Comparison of ENCODE assay signal across 21 cellular contexts in genomic region chr7:18250133-18250532, GRCh38.
DNase-seq lines count a peak whose midpoint lies in the region; FAIRE-seq and TF ChIP-seq lines count a peak whose summit lies in the region.
"Had no signal": no experiment of that assay in that cellular context is flagged by ENCODE, and none has a peak within 500 bp of the region (broad histone marks: within the 10 kb centered on the region; RNA-seq: fewer than 3 reads in every experiment).

No MANE protein-coding gene starts in this region.

- H2AFZ ChIP-seq in H1 (ENCODE audit: low read length): no peak overlapping the region

- intact Hi-C loops in activated CD4-positive, alpha-beta T cell treated with anti-CD3 and anti-CD28 coated beads, Interleukin-2, amount 10 ng/mL, durations not matched to agents 24 days and 14 days (cut with micrococcal nuclease): no loop called here
- intact Hi-C loops in colonic mucosa (cut with DNase I): no loop called here

- H3K56ac ChIP-seq in H1 (replicated peaks; ENCODE audit: insufficient read length, low read depth, low read length): no peak overlapping the region

- POLR2A ChIA-PET in H1 (lab: Charles Lee; ENCODE audit: partially characterized antibody): no interaction called here

- no peak overlapping the region for H2BK20ac ChIP-seq in H1 (ENCODE audit: low read length)

- no peak overlapping the region for H4K5ac ChIP-seq in H1 (ENCODE audit: insufficient read length, low read depth, low read length)

- TF ChIP-seq CTCF in H1 (IDR thresholded peaks at IDR 0.05; ENCODE audit: control extremely low read depth in 1 of 3, insufficient read depth in 1 of 3, low read depth in 1 of 3, low read length in 3 of 3) (no peak), colonic mucosa (IDR thresholded peaks at IDR 0.05) (no peak)

- H2AK5ac ChIP-seq in H1 (ENCODE audit: low read depth, low read length): no peak overlapping the region

- H3K79me1 ChIP-seq in H1 (ENCODE audit: low read depth, low read length): no peaks in the 10 kb centered on the region

- no peak overlapping the region for H4K8ac ChIP-seq in H1 (ENCODE audit: extremely low read depth, insufficient read depth, low read length)

- peaks cover 13% of the 10 kb centered on the region for H3K9me3 Mint-ChIP-seq in activated CD4-positive, alpha-beta T cell treated with anti-CD3 and anti-CD28 coated beads, Interleukin-2, amount 10 ng/mL, durations not matched to agents 24 days and 14 days

- no peak overlapping the region for H2BK5ac ChIP-seq in H1 (ENCODE audit: low read depth, low read length)

- H4K20me1 ChIP-seq in H1 (replicated peaks in 1 of 2; ENCODE audit: control insufficient read depth in 1 of 2, insufficient read depth in 2 of 2, low read length in 2 of 2): no peaks in the 10 kb centered on the region
- H4K20me1 ChIP-seq: BLaER1 treated with 17β-estradiol and CSF1 and Interleukin-3, amounts not matched to agents 10 nM and 100 nM had no signal

- H3K27me3 ChIP-seq in adipocyte (replicated peaks; ENCODE audit: control insufficient read depth, insufficient read depth, low read length): no peaks in the 10 kb centered on the region
- no peaks in the 10 kb centered on the region for H3K27me3 ChIP-seq in H1 (replicated peaks in 1 of 4; ENCODE audit: control insufficient read depth in 3 of 4, extremely low read depth in 1 of 4, insufficient read depth in 3 of 4, low read length in 3 of 4)
- no peaks in the 10 kb centered on the region for H3K27me3 ChIP-seq in colonic mucosa
- H3K27me3 ChIP-seq: BLaER1 treated with 17β-estradiol and CSF1 and Interleukin-3, amounts not matched to agents 10 nM and 100 nM had no signal

- H3K4me1 ChIP-seq in adipocyte (ENCODE audit: control insufficient read depth, insufficient read depth, low read length): no peaks in the 10 kb centered on the region
- H3K4me1 ChIP-seq in H1 (replicated peaks in 1 of 4; ENCODE audit: control insufficient read depth in 3 of 4, insufficient read depth in 4 of 4, low read length in 3 of 4): no peaks in the 10 kb centered on the region
- no peaks in the 10 kb centered on the region for H3K4me1 ChIP-seq in colonic mucosa
- H3K4me1 ChIP-seq: A549; BLaER1 treated with 17β-estradiol and CSF1 and Interleukin-3, amounts not matched to agents 10 nM and 100 nM; Caco-2 had no signal

- H2BK120ac ChIP-seq in H1 (replicated peaks; ENCODE audit: low read depth, low read length): no peak overlapping the region

- TF ChIP-seq RAD21 in H1 (IDR thresholded peaks at IDR 0.05 in 1 of 2, conservative IDR thresholded peaks at IDR 0.05 in 1 of 2; ENCODE audit: low read depth in 2 of 2, low read length in 2 of 2): no peak

- H3K79me2 ChIP-seq in H1 (ENCODE audit: control insufficient read depth in 1 of 2, insufficient read depth in 2 of 2, low read length in 2 of 2): no peaks in the 10 kb centered on the region

- H3K36me3 ChIP-seq in adipocyte (ENCODE audit: control insufficient read depth, insufficient read depth, low read length, severe bottlenecking) (no peaks in the 10 kb centered on the region), H1 (ENCODE audit: control insufficient read depth in 2 of 4, insufficient read depth in 4 of 4, low read length in 3 of 4) (no peaks in the 10 kb centered on the region), colonic mucosa (no peaks in the 10 kb centered on the region)
- H3K36me3 ChIP-seq: BLaER1 treated with 17β-estradiol and CSF1 and Interleukin-3, amounts not matched to agents 10 nM and 100 nM had no signal

- peak; percentile 2 for DNase-seq in activated CD4-positive, alpha-beta T cell treated with anti-CD3 and anti-CD28 coated beads, Interleukin-2, amount 10 ng/mL, durations not matched to agents 24 days and 14 days
- DNase-seq in activated CD4-positive, alpha-beta T cell treated with anti-CD3 and anti-CD28 coated beads for 4 hours: no peak
- DNase-seq in adipocyte (ENCODE audit: low read depth) (no peak), H1 (ENCODE audit: low read depth in 1 of 2, low spot score in 2 of 2) (no peak), colonic mucosa (no peak)
- DNase-seq in stimulated activated naive CD4-positive, alpha-beta T cell treated with Interleukin-2 at 50 U/mL for 16 hours (lab: John Stamatoyannopoulos, UW): no peak
- DNase-seq: AML-193; Caco-2; Calu3; CD4-positive, alpha-beta T cell; CD8-positive, alpha-beta T cell; DMS79 treated with DMSO at 0.1 percent for 48 hours; GF-D8 had no signal

- no peak overlapping the region for H3K27ac ChIP-seq in H1 (ENCODE audit: low read depth, low read length)
- no peak overlapping the region for H3K27ac ChIP-seq in colonic mucosa
- H3K27ac ChIP-seq: 22Rv1; A549; BLaER1 treated with 17β-estradiol and CSF1 and Interleukin-3, amounts not matched to agents 10 nM and 100 nM; C4-2B had no signal

- CTCF ChIA-PET in H1 (lab: Charles Lee; ENCODE audit: partially characterized antibody): no interaction called here

- H2BK12ac ChIP-seq in H1 (ENCODE audit: low read depth, low read length): no peak overlapping the region

- H3K36me3 Mint-ChIP-seq in activated CD4-positive, alpha-beta T cell treated with anti-CD3 and anti-CD28 coated beads, Interleukin-2, amount 10 ng/mL, durations not matched to agents 24 days and 14 days (ENCODE audit: low read depth): no peaks in the 10 kb centered on the region
- H3K36me3 Mint-ChIP-seq: CD8-positive, alpha-beta T cell had no signal

- H3K27ac Mint-ChIP-seq in activated CD4-positive, alpha-beta T cell treated with anti-CD3 and anti-CD28 coated beads, Interleukin-2, amount 10 ng/mL, durations not matched to agents 24 days and 14 days: no peak overlapping the region
- H3K27ac Mint-ChIP-seq: B cell; CD4-positive, alpha-beta T cell; CD8-positive, alpha-beta T cell had no signal

- H3K23me2 ChIP-seq in H1 (ENCODE audit: low read depth, low read length): no peaks in the 10 kb centered on the region

- no peak overlapping the region for H3K14ac ChIP-seq in H1 (ENCODE audit: insufficient read length)

- no peaks in the 10 kb centered on the region for H3K27me3 Mint-ChIP-seq in activated CD4-positive, alpha-beta T cell treated with anti-CD3 and anti-CD28 coated beads, Interleukin-2, amount 10 ng/mL, durations not matched to agents 24 days and 14 days
- H3K27me3 Mint-ChIP-seq: B cell; CD4-positive, alpha-beta T cell had no signal

- no peak overlapping the region for H3K4me3 Mint-ChIP-seq in activated CD4-positive, alpha-beta T cell treated with anti-CD3 and anti-CD28 coated beads, Interleukin-2, amount 10 ng/mL, durations not matched to agents 24 days and 14 days
- H3K4me3 Mint-ChIP-seq: B cell; CD4-positive, alpha-beta T cell; CD8-positive, alpha-beta T cell had no signal

- no peak overlapping the region for H3K4ac ChIP-seq in H1 (replicated peaks; ENCODE audit: insufficient read length, low read depth, low read length)

- H3K9ac ChIP-seq in adipocyte (ENCODE audit: low read length): no peak overlapping the region
- no peak overlapping the region for H3K9ac ChIP-seq in H1 (replicated peaks in 1 of 4; ENCODE audit: extremely low read depth in 1 of 4, low read depth in 3 of 4, low read length in 3 of 4)
- H3K9ac ChIP-seq in colonic mucosa (ENCODE audit: low read depth in 2 of 2, low read length in 2 of 2): no peak overlapping the region
- H3K9ac ChIP-seq: BLaER1 treated with 17β-estradiol and CSF1 and Interleukin-3, amounts not matched to agents 10 nM and 100 nM had no signal

- H2BK15ac ChIP-seq in H1 (ENCODE audit: low read length): no peak overlapping the region

- no peak for TF ChIP-seq EP300 in H1 (IDR thresholded peaks at IDR 0.05; ENCODE audit: borderline replicate concordance in 1 of 2, low read depth in 2 of 2, low read length in 2 of 2)

- no peaks in the 10 kb centered on the region for H3K4me1 Mint-ChIP-seq in activated CD4-positive, alpha-beta T cell treated with anti-CD3 and anti-CD28 coated beads, Interleukin-2, amount 10 ng/mL, durations not matched to agents 24 days and 14 days
- H3K4me1 Mint-ChIP-seq: B cell had no signal

- TF ChIP-seq POLR2A in H1 (IDR thresholded peaks at IDR 0.05; ENCODE audit: control extremely low read depth in 1 of 2, low read depth in 2 of 2, low read length in 2 of 2): no peak

- peak overlapping the region; percentile 41 for H3K4me3 ChIP-seq in adipocyte (ENCODE audit: low read length)
- no peak overlapping the region for H3K4me3 ChIP-seq in H1 (ENCODE audit: extremely low read depth in 1 of 4, insufficient read depth in 2 of 4, low read depth in 3 of 4, low read length in 4 of 4)
- no peak overlapping the region for H3K4me3 ChIP-seq in colonic mucosa
- H3K4me3 ChIP-seq: A549; BLaER1 treated with 17β-estradiol and CSF1 and Interleukin-3, amounts not matched to agents 10 nM and 100 nM had no signal

- H4K91ac ChIP-seq in H1 (replicated peaks; ENCODE audit: insufficient read length, low read length): no peak overlapping the region

- H3K4me2 ChIP-seq in H1 (ENCODE audit: insufficient read depth in 1 of 2, low read depth in 2 of 2, low read length in 2 of 2): no peak overlapping the region
- H3K4me2 ChIP-seq: A549; BLaER1 treated with 17β-estradiol and CSF1 and Interleukin-3, amounts not matched to agents 10 nM and 100 nM had no signal

- peak; percentile 52 for FAIRE-seq in H1 (lab: Jason Lieb, UNC)
- FAIRE-seq: A549, D721Med, GM12891, GM19239 had no signal

- H3K23ac ChIP-seq in H1 (ENCODE audit: insufficient read length): no peak overlapping the region

- peaks cover 84% of the 10 kb centered on the region for H3K9me3 ChIP-seq in adipocyte (ENCODE audit: control insufficient read depth, low read length)
- peaks cover 0 to 3% of the 10 kb centered on the region in 2 experiments; a peak in 2 of 4 replicates for H3K9me3 ChIP-seq in H1 (ENCODE audit: insufficient read depth in 2 of 2, low read depth in 1 of 2, low read length in 1 of 2)
- H3K9me3 ChIP-seq in colonic mucosa: no peaks in the 10 kb centered on the region

- H3K18ac ChIP-seq in H1 (ENCODE audit: extremely low read depth, low read length): no peak overlapping the region

TF ChIP-seq in H1, 55 proteins besides CTCF, POLR2A, EP300 and RAD21:
- TF ChIP-seq ZNF274 (IDR thresholded peaks at IDR 0.05; ENCODE audit: borderline replicate concordance, extremely low read depth, low read length): peak; percentile 56; the same call in 1 of the 2 replicates
- TF ChIP-seq SP4 (IDR thresholded peaks at IDR 0.05; ENCODE audit: low read length): no peak
TF ChIP-seq in H1: peak in this region for 1.
